ENCODE assay signal across 15 cellular contexts in the genomic region with DNA sequence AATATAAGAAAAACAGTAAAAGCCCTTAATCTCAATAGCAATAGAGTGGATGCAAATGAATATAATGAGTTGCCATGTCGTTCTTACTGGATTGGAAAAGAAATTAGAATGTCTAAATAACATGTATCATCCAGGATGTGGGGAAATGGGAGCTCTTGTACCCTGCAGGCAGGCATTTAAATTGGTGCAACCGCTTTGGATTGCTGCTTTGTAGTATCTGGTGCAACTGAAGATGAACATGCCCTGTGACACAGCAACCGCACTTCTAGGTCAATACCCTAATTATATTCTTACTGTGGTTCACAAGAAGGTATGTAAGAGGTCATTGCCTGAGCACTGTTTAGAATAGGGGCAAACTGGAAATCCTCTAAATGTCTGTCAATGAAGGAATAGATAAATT. TPM values are rescaled to one million over a fixed set of nuclear protein-coding genes. Genes with fewer than 3 reads are reported as not detected.
DNase-seq lines count a peak whose midpoint lies in the region; ATAC-seq and TF ChIP-seq lines count a peak whose summit lies in the region.
"Had no signal": no experiment of that assay in that cellular context is flagged by ENCODE, and none has a peak within 500 bp of the region (broad histone marks: within the 10 kb centered on the region; RNA-seq: fewer than 3 reads in every experiment).

No MANE protein-coding gene starts in this region.

- no peaks in the 10 kb centered on the region for H3K27me3 ChIP-seq in GM23338 (ENCODE audit: insufficient read depth)
- H3K27me3 ChIP-seq: BLaER1 had no signal

- no peaks in the 10 kb centered on the region for H3K79me2 ChIP-seq in GM23338 (replicated peaks; ENCODE audit: insufficient read depth)

- no peaks in the 10 kb centered on the region for H3F3A ChIP-seq in GM23338 (replicated peaks; ENCODE audit: low read depth)

- H2AFZ ChIP-seq in GM23338, result no peak overlapping the region

- ATAC-seq in GM23338, result no peak
- no peak for ATAC-seq in stimulated activated naive B cell treated with anti-CD40 and anti-IgM and Interleukin-4, amounts not matched to agents 10 μg/mL and 1 μg/mL and 100 μg/mL, for 72 hours (replicated peaks)

- no peak overlapping the region for H3K4me3 ChIP-seq in GM23338
- H3K4me3 ChIP-seq: BLaER1 had no signal

- H3K27ac Mint-ChIP-seq in GM23338, result peak overlapping the region; percentile 41; the same call in 1 of the 2 replicates
- H3K27ac Mint-ChIP-seq in stimulated activated naive B cell treated with anti-CD40 and anti-IgM and Interleukin-4, amounts not matched to agents 10 μg/mL and 1 μg/mL and 100 μg/mL, for 72 hours, result no peak overlapping the region
- H3K27ac Mint-ChIP-seq: CD14-positive monocyte, IgD-negative memory B cell had no signal

- H3K9me2 ChIP-seq in GM23338 (ENCODE audit: insufficient read depth), result no peaks in the 10 kb centered on the region

- H3K27ac ChIP-seq in GM23338 (ENCODE audit: low read depth) (no peak overlapping the region), cingulate gyrus (ENCODE audit: low read depth, low read length) (peak overlapping the region; percentile 12)
- H3K27ac ChIP-seq: BLaER1 had no signal

- H3K4me1 Mint-ChIP-seq in GM23338, result peaks cover 15% of the 10 kb centered on the region; the same call in 2 of the 3 replicates
- peaks cover 3 to 18% of the 10 kb centered on the region in 2 donors for H3K4me1 Mint-ChIP-seq in stimulated activated naive B cell treated with anti-CD40 and anti-IgM and Interleukin-4, amounts not matched to agents 10 μg/mL and 1 μg/mL and 100 μg/mL, for 72 hours
- H3K4me1 Mint-ChIP-seq: CD14-positive monocyte had no signal

- peaks cover 10% of the 10 kb centered on the region; the same call in 1 of the 2 replicates for H3K4me1 ChIP-seq in GM23338 (ENCODE audit: insufficient read depth)

- H3K4me2 ChIP-seq in GM23338, result no peak overlapping the region
- H3K4me2 ChIP-seq: BLaER1 had no signal

- no peaks in the 10 kb centered on the region; the same call in 2 of the 3 replicates for H3K9me3 Mint-ChIP-seq in GM23338
- peaks cover 0 to 4% of the 10 kb centered on the region in 2 donors for H3K9me3 Mint-ChIP-seq in stimulated activated naive B cell treated with anti-CD40 and anti-IgM and Interleukin-4, amounts not matched to agents 10 μg/mL and 1 μg/mL and 100 μg/mL, for 72 hours
- H3K9me3 Mint-ChIP-seq: CD4-positive, alpha-beta memory T cell; H9; IgD-negative memory B cell had no signal

- 0 out of 2 replicates have a peak, but pooled peaks cover 2% of the 10 kb centered on the region for H3K36me3 ChIP-seq in GM23338 (ENCODE audit: insufficient read depth)

- H3K27me3 Mint-ChIP-seq in GM23338 (ENCODE audit: insufficient read depth, low read depth, poor library complexity), result peaks cover 1% of the 10 kb centered on the region
- no peaks in the 10 kb centered on the region for H3K27me3 Mint-ChIP-seq in stimulated activated naive B cell treated with anti-CD40 and anti-IgM and Interleukin-4, amounts not matched to agents 10 μg/mL and 1 μg/mL and 100 μg/mL, for 72 hours
- H3K27me3 Mint-ChIP-seq: CD4-positive, alpha-beta memory T cell; IgD-negative memory B cell had no signal

- intact Hi-C loops in posterior vena cava (cut with DNase I), result no loop called here

- no peak for DNase-seq in GM23338 (ENCODE audit: low spot score)
- DNase-seq in RPMI7951 (ENCODE audit: low read depth), result peak; percentile 76
- DNase-seq in foreskin melanocyte, result peak; percentile 85
- DNase-seq in stimulated activated naive B cell treated with anti-CD40 and anti-IgM and Interleukin-4, amounts not matched to agents 10 μg/mL and 1 μg/mL and 100 μg/mL, for 72 hours, result no peak
- DNase-seq in putamen (ENCODE audit: low spot score), result no peak
- DNase-seq in posterior vena cava (ENCODE audit: low spot score), result no peak
- no peak for DNase-seq in medulla oblongata (ENCODE audit: extremely low spot score)
- DNase-seq: 8988T; CD4-positive, alpha-beta memory T cell; DMS79 treated with DMSO at 0.1 percent for 48 hours; H9 had no signal

- no peak for TF ChIP-seq CTCF in GM23338 (conservative IDR thresholded peaks at IDR 0.05; ENCODE audit: low read depth in 2 of 2)

- no peaks in the 10 kb centered on the region for H4K20me1 ChIP-seq in GM23338 (replicated peaks; ENCODE audit: insufficient read depth)
- H4K20me1 ChIP-seq: BLaER1 had no signal

- no peak overlapping the region for H3K4me3 Mint-ChIP-seq in GM23338
- no peak overlapping the region for H3K4me3 Mint-ChIP-seq in stimulated activated naive B cell treated with anti-CD40 and anti-IgM and Interleukin-4, amounts not matched to agents 10 μg/mL and 1 μg/mL and 100 μg/mL, for 72 hours
- H3K4me3 Mint-ChIP-seq: CD14-positive monocyte; CD4-positive, alpha-beta memory T cell; H9; IgD-negative memory B cell had no signal

- H3K36me3 Mint-ChIP-seq in GM23338 (ENCODE audit: low read depth), result peaks cover 13% of the 10 kb centered on the region; the same call in 2 of the 3 replicates
- H3K36me3 Mint-ChIP-seq in stimulated activated naive B cell treated with anti-CD40 and anti-IgM and Interleukin-4, amounts not matched to agents 10 μg/mL and 1 μg/mL and 100 μg/mL, for 72 hours, result peaks cover 31 to 44% of the 10 kb centered on the region in 2 donors

TF ChIP-seq in GM23338, 12 proteins besides CTCF, POLR2A, EP300 and RAD21:
- TF ChIP-seq EZH2 (IDR thresholded peaks at IDR 0.05; ENCODE audit: low read depth, unreplicated experiment), result no peak
- TF ChIP-seq NANOG (IDR thresholded peaks at IDR 0.05; ENCODE audit: borderline replicate concordance), result no peak
- TF ChIP-seq EZH2phosphoT487 (IDR thresholded peaks at IDR 0.05; ENCODE audit: unreplicated experiment), result no peak
- TF ChIP-seq ZNF114 (CRISPR knock-in tag; IDR thresholded peaks at IDR 0.05), result no peak
- no peak for TF ChIP-seq JUNB (IDR thresholded peaks at IDR 0.05; ENCODE audit: unreplicated experiment)

RNA-seq across cellular contexts. Expression of gene MRPS30, which starts 18.9 kb away (rescaled TPM):
- total RNA-seq in GM23338 (2014; rRNA removed; shearing (Covaris generic)), result 146 and 156 TPM in 2 replicates
- polyA plus RNA-seq in GM23338 (2016; fragmentation: Nextera tagmentation; extraction: Ambion mirVana), result 86.1 and 89.2 TPM in 2 replicates
- total RNA-seq in RPMI7951 (2014; rRNA removed; shearing (Covaris generic)), result 43.1 and 51.9 TPM in 2 replicates
- total RNA-seq in posterior vena cava, result 10 to 100 TPM; 33.5 to 37.4 TPM

Comparison
In these comparisons a context has a peak if more than half of its experiments do, and no peak if none do; other contexts are left out.
1. DNase-seq: peak in RPMI7951 (single experiment) and foreskin melanocyte (single experiment); none in GM23338 (single experiment), stimulated activated naive B cell treated with anti-CD40 and anti-IgM and Interleukin-4, amounts not matched to agents 10 μg/mL and 1 μg/mL and 100 μg/mL, for 72 hours (single experiment), putamen (single experiment), posterior vena cava (single experiment) and medulla oblongata (single experiment).